2 cellular contexts compared by ENCODE assay signal in the genomic region with DNA sequence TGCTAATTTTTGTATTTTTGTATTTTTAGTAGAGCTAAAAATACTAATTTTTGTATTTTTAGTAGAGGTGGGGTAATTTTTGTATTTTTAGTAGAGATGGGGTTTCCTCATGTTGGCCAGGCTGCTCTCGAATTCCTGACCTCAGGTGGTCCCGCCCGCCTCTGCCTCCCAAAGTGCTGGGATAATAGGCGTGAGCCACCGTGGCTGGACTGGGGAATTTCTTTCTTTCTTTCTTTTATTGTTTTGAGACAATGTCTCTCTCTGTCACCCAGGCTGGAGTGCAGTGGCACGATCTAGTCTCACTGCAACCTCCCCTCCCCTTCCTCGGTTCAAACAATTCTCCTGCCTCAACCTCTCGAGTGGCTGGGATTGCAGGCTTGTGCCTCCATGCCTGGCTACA.
TF ChIP-seq lines count a peak whose summit lies in the region.

No MANE protein-coding gene starts in this region.

TF ChIP-seq in GM23338, 12 proteins besides CTCF, POLR2A, EP300 and RAD21 (continues in another document):
- TF ChIP-seq, protein P1, sequence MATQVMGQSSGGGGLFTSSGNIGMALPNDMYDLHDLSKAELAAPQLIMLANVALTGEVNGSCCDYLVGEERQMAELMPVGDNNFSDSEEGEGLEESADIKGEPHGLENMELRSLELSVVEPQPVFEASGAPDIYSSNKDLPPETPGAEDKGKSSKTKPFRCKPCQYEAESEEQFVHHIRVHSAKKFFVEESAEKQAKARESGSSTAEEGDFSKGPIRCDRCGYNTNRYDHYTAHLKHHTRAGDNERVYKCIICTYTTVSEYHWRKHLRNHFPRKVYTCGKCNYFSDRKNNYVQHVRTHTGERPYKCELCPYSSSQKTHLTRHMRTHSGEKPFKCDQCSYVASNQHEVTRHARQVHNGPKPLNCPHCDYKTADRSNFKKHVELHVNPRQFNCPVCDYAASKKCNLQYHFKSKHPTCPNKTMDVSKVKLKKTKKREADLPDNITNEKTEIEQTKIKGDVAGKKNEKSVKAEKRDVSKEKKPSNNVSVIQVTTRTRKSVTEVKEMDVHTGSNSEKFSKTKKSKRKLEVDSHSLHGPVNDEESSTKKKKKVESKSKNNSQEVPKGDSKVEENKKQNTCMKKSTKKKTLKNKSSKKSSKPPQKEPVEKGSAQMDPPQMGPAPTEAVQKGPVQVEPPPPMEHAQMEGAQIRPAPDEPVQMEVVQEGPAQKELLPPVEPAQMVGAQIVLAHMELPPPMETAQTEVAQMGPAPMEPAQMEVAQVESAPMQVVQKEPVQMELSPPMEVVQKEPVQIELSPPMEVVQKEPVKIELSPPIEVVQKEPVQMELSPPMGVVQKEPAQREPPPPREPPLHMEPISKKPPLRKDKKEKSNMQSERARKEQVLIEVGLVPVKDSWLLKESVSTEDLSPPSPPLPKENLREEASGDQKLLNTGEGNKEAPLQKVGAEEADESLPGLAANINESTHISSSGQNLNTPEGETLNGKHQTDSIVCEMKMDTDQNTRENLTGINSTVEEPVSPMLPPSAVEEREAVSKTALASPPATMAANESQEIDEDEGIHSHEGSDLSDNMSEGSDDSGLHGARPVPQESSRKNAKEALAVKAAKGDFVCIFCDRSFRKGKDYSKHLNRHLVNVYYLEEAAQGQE (IDR thresholded peaks at IDR 0.05; ENCODE audit: unreplicated experiment), result no peak
- TF ChIP-seq ZNF114 (CRISPR knock-in tag; IDR thresholded peaks at IDR 0.05) (no peak), POLR2AphosphoS5 (IDR thresholded peaks at IDR 0.05; ENCODE audit: low read depth) (no peak), EZH2 (IDR thresholded peaks at IDR 0.05; ENCODE audit: low read depth, unreplicated experiment) (no peak), ZNF331 (CRISPR knock-in tag; IDR thresholded peaks at IDR 0.05; ENCODE audit: low read depth) (no peak), JUNB (IDR thresholded peaks at IDR 0.05; ENCODE audit: unreplicated experiment) (no peak), EZH2phosphoT487 (IDR thresholded peaks at IDR 0.05; ENCODE audit: unreplicated experiment) (no peak), CREB1 (CRISPR knock-in tag; IDR thresholded peaks at IDR 0.05; ENCODE audit: low read depth) (no peak)
- TF ChIP-seq, protein P2, sequence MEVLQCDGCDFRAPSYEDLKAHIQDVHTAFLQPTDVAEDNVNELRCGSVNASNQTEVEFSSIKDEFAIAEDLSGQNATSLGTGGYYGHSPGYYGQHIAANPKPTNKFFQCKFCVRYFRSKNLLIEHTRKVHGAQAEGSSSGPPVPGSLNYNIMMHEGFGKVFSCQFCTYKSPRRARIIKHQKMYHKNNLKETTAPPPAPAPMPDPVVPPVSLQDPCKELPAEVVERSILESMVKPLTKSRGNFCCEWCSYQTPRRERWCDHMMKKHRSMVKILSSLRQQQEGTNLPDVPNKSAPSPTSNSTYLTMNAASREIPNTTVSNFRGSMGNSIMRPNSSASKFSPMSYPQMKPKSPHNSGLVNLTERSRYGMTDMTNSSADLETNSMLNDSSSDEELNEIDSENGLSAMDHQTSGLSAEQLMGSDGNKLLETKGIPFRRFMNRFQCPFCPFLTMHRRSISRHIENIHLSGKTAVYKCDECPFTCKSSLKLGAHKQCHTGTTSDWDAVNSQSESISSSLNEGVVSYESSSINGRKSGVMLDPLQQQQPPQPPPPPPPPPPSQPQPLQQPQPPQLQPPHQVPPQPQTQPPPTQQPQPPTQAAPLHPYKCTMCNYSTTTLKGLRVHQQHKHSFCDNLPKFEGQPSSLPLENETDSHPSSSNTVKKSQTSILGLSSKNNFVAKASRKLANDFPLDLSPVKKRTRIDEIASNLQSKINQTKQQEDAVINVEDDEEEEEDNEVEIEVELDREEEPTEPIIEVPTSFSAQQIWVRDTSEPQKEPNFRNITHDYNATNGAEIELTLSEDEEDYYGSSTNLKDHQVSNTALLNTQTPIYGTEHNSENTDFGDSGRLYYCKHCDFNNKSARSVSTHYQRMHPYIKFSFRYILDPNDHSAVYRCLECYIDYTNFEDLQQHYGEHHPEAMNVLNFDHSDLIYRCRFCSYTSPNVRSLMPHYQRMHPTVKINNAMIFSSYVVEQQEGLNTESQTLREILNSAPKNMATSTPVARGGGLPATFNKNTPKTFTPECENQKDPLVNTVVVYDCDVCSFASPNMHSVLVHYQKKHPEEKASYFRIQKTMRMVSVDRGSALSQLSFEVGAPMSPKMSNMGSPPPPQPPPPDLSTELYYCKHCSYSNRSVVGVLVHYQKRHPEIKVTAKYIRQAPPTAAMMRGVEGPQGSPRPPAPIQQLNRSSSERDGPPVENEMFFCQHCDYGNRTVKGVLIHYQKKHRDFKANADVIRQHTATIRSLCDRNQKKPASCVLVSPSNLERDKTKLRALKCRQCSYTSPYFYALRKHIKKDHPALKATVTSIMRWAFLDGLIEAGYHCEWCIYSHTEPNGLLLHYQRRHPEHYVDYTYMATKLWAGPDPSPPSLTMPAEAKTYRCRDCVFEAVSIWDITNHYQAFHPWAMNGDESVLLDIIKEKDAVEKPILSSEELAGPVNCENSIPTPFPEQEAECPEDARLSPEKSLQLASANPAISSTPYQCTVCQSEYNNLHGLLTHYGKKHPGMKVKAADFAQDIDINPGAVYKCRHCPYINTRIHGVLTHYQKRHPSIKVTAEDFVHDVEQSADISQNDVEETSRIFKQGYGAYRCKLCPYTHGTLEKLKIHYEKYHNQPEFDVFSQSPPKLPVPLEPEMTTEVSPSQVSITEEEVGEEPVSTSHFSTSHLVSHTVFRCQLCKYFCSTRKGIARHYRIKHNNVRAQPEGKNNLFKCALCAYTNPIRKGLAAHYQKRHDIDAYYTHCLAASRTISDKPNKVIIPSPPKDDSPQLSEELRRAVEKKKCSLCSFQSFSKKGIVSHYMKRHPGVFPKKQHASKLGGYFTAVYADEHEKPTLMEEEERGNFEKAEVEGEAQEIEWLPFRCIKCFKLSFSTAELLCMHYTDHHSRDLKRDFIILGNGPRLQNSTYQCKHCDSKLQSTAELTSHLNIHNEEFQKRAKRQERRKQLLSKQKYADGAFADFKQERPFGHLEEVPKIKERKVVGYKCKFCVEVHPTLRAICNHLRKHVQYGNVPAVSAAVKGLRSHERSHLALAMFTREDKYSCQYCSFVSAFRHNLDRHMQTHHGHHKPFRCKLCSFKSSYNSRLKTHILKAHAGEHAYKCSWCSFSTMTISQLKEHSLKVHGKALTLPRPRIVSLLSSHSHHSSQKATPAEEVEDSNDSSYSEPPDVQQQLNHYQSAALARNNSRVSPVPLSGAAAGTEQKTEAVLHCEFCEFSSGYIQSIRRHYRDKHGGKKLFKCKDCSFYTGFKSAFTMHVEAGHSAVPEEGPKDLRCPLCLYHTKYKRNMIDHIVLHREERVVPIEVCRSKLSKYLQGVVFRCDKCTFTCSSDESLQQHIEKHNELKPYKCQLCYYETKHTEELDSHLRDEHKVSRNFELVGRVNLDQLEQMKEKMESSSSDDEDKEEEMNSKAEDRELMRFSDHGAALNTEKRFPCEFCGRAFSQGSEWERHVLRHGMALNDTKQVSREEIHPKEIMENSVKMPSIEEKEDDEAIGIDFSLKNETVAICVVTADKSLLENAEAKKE (CRISPR knock-in tag; IDR thresholded peaks at IDR 0.05), result no peak
- TF ChIP-seq, protein P3, sequence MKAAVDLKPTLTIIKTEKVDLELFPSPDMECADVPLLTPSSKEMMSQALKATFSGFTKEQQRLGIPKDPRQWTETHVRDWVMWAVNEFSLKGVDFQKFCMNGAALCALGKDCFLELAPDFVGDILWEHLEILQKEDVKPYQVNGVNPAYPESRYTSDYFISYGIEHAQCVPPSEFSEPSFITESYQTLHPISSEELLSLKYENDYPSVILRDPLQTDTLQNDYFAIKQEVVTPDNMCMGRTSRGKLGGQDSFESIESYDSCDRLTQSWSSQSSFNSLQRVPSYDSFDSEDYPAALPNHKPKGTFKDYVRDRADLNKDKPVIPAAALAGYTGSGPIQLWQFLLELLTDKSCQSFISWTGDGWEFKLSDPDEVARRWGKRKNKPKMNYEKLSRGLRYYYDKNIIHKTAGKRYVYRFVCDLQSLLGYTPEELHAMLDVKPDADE (IDR thresholded peaks at IDR 0.05), result no peak

TF ChIP-seq in WTC11, 78 proteins besides CTCF, POLR2A, EP300 and RAD21 (continued from another document):
- TF ChIP-seq, protein P4, sequence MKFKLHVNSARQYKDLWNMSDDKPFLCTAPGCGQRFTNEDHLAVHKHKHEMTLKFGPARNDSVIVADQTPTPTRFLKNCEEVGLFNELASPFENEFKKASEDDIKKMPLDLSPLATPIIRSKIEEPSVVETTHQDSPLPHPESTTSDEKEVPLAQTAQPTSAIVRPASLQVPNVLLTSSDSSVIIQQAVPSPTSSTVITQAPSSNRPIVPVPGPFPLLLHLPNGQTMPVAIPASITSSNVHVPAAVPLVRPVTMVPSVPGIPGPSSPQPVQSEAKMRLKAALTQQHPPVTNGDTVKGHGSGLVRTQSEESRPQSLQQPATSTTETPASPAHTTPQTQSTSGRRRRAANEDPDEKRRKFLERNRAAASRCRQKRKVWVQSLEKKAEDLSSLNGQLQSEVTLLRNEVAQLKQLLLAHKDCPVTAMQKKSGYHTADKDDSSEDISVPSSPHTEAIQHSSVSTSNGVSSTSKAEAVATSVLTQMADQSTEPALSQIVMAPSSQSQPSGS (CRISPR knock-in tag; IDR thresholded peaks at IDR 0.05; ENCODE audit: borderline replicate concordance, low read depth), result no peak
- no peak for TF ChIP-seq SOX15 (CRISPR knock-in tag; IDR thresholded peaks at IDR 0.05)
- TF ChIP-seq OVOL2 (CRISPR knock-in tag; IDR thresholded peaks at IDR 0.05; ENCODE audit: borderline replicate concordance), result no peak
- no peak for TF ChIP-seq JAZF1 (CRISPR knock-in tag; IDR thresholded peaks at IDR 0.05)
- TF ChIP-seq, protein P5, sequence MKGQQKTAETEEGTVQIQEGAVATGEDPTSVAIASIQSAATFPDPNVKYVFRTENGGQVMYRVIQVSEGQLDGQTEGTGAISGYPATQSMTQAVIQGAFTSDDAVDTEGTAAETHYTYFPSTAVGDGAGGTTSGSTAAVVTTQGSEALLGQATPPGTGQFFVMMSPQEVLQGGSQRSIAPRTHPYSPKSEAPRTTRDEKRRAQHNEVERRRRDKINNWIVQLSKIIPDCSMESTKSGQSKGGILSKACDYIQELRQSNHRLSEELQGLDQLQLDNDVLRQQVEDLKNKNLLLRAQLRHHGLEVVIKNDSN (CRISPR knock-in tag; IDR thresholded peaks at IDR 0.05), result no peak
